18 cellular contexts compared by ENCODE assay signal in the genomic region with DNA sequence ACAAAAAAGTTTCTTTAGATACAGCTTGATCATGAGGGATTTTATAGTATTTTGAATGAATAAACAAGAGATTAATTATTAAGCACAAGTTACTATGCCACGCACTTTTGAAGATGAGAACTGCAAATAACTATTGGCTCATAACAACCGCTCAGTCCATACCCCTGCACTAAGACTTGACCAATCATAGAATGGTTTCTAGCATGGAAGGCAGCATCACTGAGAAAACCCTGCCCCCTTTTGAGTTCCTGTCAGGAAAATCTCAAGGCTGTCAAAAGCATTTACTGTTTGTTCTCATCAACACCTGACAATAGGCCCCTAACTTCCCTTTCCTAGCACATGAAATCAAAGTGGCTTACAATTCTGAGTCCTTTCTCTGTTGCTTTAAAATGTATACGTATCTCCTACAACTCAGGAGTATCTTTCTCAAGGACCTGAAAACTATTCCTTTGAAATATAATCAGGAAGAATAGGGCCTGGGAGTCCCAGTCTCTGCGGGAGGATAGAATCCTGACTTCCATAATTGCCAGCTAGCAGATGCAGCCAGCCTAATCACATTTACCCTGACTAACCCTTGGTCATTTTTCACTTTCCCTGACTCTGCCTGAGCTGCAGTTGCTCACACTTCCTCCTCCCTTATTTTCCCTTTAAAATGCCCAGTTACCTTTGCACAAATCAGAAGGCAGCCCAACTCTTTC. TPM values are rescaled to one million over a fixed set of nuclear protein-coding genes. Genes with fewer than 3 reads are reported as not detected.
DNase-seq lines count a peak whose midpoint lies in the region; ATAC-seq, FAIRE-seq and TF ChIP-seq lines count a peak whose summit lies in the region.
"Had no signal": no experiment of that assay in that cellular context is flagged by ENCODE, and none has a peak within 500 bp of the region (broad histone marks: within the 10 kb centered on the region; RNA-seq: fewer than 3 reads in every experiment).

No MANE protein-coding gene starts in this region.

- peak; percentile 47 for TF ChIP-seq EP300 in neural cell (conservative IDR thresholded peaks at IDR 0.05; ENCODE audit: poor library complexity, severe bottlenecking)

- H3K9ac ChIP-seq in BLaER1 (no peak overlapping the region), neural cell (ENCODE audit: low read length) (no peak overlapping the region)

- TF ChIP-seq RAD21 in neural cell (conservative IDR thresholded peaks at IDR 0.05), result no peak

- no peaks in the 10 kb centered on the region for H3K9me2 ChIP-seq in neural cell (ENCODE audit: insufficient read depth, low read length)

- H3K4me1 ChIP-seq in BLaER1, result peaks cover 9% of the 10 kb centered on the region
- H3K4me1 ChIP-seq: uterus had no signal

- no peak for ATAC-seq in HG03469 (IDR thresholded peaks at IDR 0.05; ENCODE audit: unreplicated experiment)
- ATAC-seq: natural killer cell treated with Interleukin-12 subunit alpha and Interleukin-12 subunit beta and Interleukin-15 and Interleukin-18, amount 100 ng/mL, for 72 hours had no signal

- H4K20me1 ChIP-seq in BLaER1 (no peaks in the 10 kb centered on the region), neural cell (ENCODE audit: insufficient read depth) (no peaks in the 10 kb centered on the region)

- H3K4me3 ChIP-seq in BLaER1 (no peak overlapping the region), bronchial epithelial cell (ENCODE audit: low read depth, low read length) (no peak overlapping the region), neural cell (ENCODE audit: low read length) (peak overlapping the region; percentile 19)
- H3K4me3 ChIP-seq: SJCRH30, uterus had no signal

- no peaks in the 10 kb centered on the region for H3K36me3 Mint-ChIP-seq in activated T-helper 1 cell treated with anti-CD3 and anti-CD28 coated beads, Interleukin-12 subunit alpha, Interleukin-12 subunit beta, Interleukin-2, Interleukin-4 antibody, amounts not matched to agents 30 ng/mL and 10 ng/mL and 1 ng/mL, durations not matched to agents 14 hours and 24 hours and 36 hours (ENCODE audit: low read depth)
- H3K36me3 Mint-ChIP-seq: natural killer cell treated with Interleukin-12 subunit alpha and Interleukin-12 subunit beta and Interleukin-15 and Interleukin-18, amount 100 ng/mL, for 72 hours had no signal

- H3F3A ChIP-seq in neural cell (ENCODE audit: insufficient read depth, low read length, poor library complexity, severe bottlenecking), result no peaks in the 10 kb centered on the region

- no peak overlapping the region for H3K4me2 ChIP-seq in BLaER1
- H3K4me2 ChIP-seq in neural cell (ENCODE audit: low read length), result no peak overlapping the region

- no peak for FAIRE-seq in bronchial epithelial cell (lab: Jason Lieb, UNC)
- FAIRE-seq: keratinocyte had no signal

- H3K27ac Mint-ChIP-seq in activated T-helper 1 cell treated with anti-CD3 and anti-CD28 coated beads, Interleukin-12 subunit alpha, Interleukin-12 subunit beta, Interleukin-2, Interleukin-4 antibody, amounts not matched to agents 30 ng/mL and 10 ng/mL and 1 ng/mL, durations not matched to agents 14 hours and 24 hours and 36 hours, result no peak overlapping the region
- H3K27ac Mint-ChIP-seq: natural killer cell treated with Interleukin-12 subunit alpha and Interleukin-12 subunit beta and Interleukin-15 and Interleukin-18, amount 100 ng/mL, for 72 hours had no signal

- peak; percentile 20 for DNase-seq in NAMALWA (ENCODE audit: low spot score)
- peak; percentile 63 for DNase-seq in bronchial epithelial cell (ENCODE audit: low read depth)
- no peak for DNase-seq in activated T-helper 1 cell treated with anti-CD3 and anti-CD28 coated beads, Interleukin-12 subunit alpha, Interleukin-12 subunit beta, Interleukin-2, Interleukin-4 antibody, amounts not matched to agents 30 ng/mL and 10 ng/mL and 1 ng/mL, durations not matched to agents 14 hours and 24 hours and 36 hours (ENCODE audit: low spot score)
- no peak for DNase-seq in GM19238 (ENCODE audit: insufficient read length, low spot score)
- no peak for DNase-seq in NCI-H524 treated with DMSO at 0.1 percent for 48 hours (lab: John Stamatoyannopoulos, UW)
- DNase-seq: activated CD4-positive, CD25-positive, alpha-beta regulatory T cell; activated T-cell treated with anti-CD3 and anti-CD28 coated beads, Interleukin-2, amount 50 U/mL, for 1 hour; cortex of kidney; GF-D8; NCI-H446 treated with DMSO at 0.1 percent for 48 hours; SJCRH30; stimulated activated CD8-positive, alpha-beta memory T cell treated with anti-CD3 and anti-CD28 coated beads, Interleukin-4, amount 100 ng/mL, for 48 hours; uterus had no signal

- H3K9me3 ChIP-seq in BLaER1 (no peaks in the 10 kb centered on the region), neural cell (ENCODE audit: low read length) (no peaks in the 10 kb centered on the region)
- H3K9me3 ChIP-seq: SJCRH30, uterus had no signal

- no peaks in the 10 kb centered on the region for H3K79me2 ChIP-seq in neural cell (replicated peaks; ENCODE audit: insufficient read depth, low read length)

- H3K9me3 Mint-ChIP-seq in activated T-helper 1 cell treated with anti-CD3 and anti-CD28 coated beads, Interleukin-12 subunit alpha, Interleukin-12 subunit beta, Interleukin-2, Interleukin-4 antibody, amounts not matched to agents 30 ng/mL and 10 ng/mL and 1 ng/mL, durations not matched to agents 14 hours and 24 hours and 36 hours, result no peaks in the 10 kb centered on the region
- H3K9me3 Mint-ChIP-seq: natural killer cell treated with Interleukin-12 subunit alpha and Interleukin-12 subunit beta and Interleukin-15 and Interleukin-18, amount 100 ng/mL, for 72 hours had no signal

- H3K27ac ChIP-seq in BLaER1 (peak overlapping the region; percentile 13; the same call in 1 of the 2 replicates), neural cell (ENCODE audit: low read length) (peak overlapping the region; percentile 14)
- H3K27ac ChIP-seq: SJCRH30, uterus had no signal

- no peaks in the 10 kb centered on the region for H3K36me3 ChIP-seq in BLaER1
- no peaks in the 10 kb centered on the region for H3K36me3 ChIP-seq in bronchial epithelial cell (ENCODE audit: control insufficient read depth, insufficient read depth, low read length)
- no peaks in the 10 kb centered on the region for H3K36me3 ChIP-seq in neural cell (ENCODE audit: insufficient read depth, low read length)
- H3K36me3 ChIP-seq: SJCRH30, uterus had no signal

- TF ChIP-seq CTCF in bronchial epithelial cell (IDR thresholded peaks at IDR 0.05; ENCODE audit: insufficient read depth, low read length, severe bottlenecking) (no peak), neural cell (IDR thresholded peaks at IDR 0.05; ENCODE audit: poor library complexity, severe bottlenecking) (no peak)

- peaks cover 10% of the 10 kb centered on the region for H3K27me3 Mint-ChIP-seq in activated T-helper 1 cell treated with anti-CD3 and anti-CD28 coated beads, Interleukin-12 subunit alpha, Interleukin-12 subunit beta, Interleukin-2, Interleukin-4 antibody, amounts not matched to agents 30 ng/mL and 10 ng/mL and 1 ng/mL, durations not matched to agents 14 hours and 24 hours and 36 hours (ENCODE audit: insufficient read depth)

- peaks cover 30% of the 10 kb centered on the region for H3K4me1 Mint-ChIP-seq in activated T-helper 1 cell treated with anti-CD3 and anti-CD28 coated beads, Interleukin-12 subunit alpha, Interleukin-12 subunit beta, Interleukin-2, Interleukin-4 antibody, amounts not matched to agents 30 ng/mL and 10 ng/mL and 1 ng/mL, durations not matched to agents 14 hours and 24 hours and 36 hours (ENCODE audit: low read depth)

- intact Hi-C loops in activated T-helper 1 cell treated with anti-CD3 and anti-CD28 coated beads, Interleukin-12 subunit alpha, Interleukin-12 subunit beta, Interleukin-2, Interleukin-4 antibody, amounts not matched to agents 30 ng/mL and 10 ng/mL and 1 ng/mL, durations not matched to agents 14 hours and 24 hours and 36 hours (cut with micrococcal nuclease), result loop anchor here (5.0 kb wide), 1 partner anchor 393 kb away; no protein-coding TSS in a partner anchor

- peak overlapping the region; percentile 25 for H2AFZ ChIP-seq in neural cell (ENCODE audit: low read depth, low read length)

- H3K4me3 Mint-ChIP-seq in activated T-helper 1 cell treated with anti-CD3 and anti-CD28 coated beads, Interleukin-12 subunit alpha, Interleukin-12 subunit beta, Interleukin-2, Interleukin-4 antibody, amounts not matched to agents 30 ng/mL and 10 ng/mL and 1 ng/mL, durations not matched to agents 14 hours and 24 hours and 36 hours, result no peak overlapping the region
- H3K4me3 Mint-ChIP-seq: natural killer cell treated with Interleukin-12 subunit alpha and Interleukin-12 subunit beta and Interleukin-15 and Interleukin-18, amount 100 ng/mL, for 72 hours had no signal

- H3K27me3 ChIP-seq in BLaER1 (no peaks in the 10 kb centered on the region), bronchial epithelial cell (ENCODE audit: control insufficient read depth, insufficient read depth, low read length) (no peaks in the 10 kb centered on the region), neural cell (ENCODE audit: insufficient read depth, low read depth, low read length) (no peaks in the 10 kb centered on the region)
- H3K27me3 ChIP-seq: SJCRH30, uterus had no signal

TF ChIP-seq in neural cell, 6 proteins besides CTCF, POLR2A, EP300 and RAD21 (continues in another document):
- TF ChIP-seq EZH2 (IDR thresholded peaks at IDR 0.05; ENCODE audit: borderline replicate concordance, insufficient read depth, low read length, poor library complexity, severe bottlenecking), result no peak

RNA-seq across cellular contexts. Expression of a gene that starts 9.0 kb away (rescaled TPM):
- total RNA-seq in bronchial epithelial cell, result 6.3 and 8.3 TPM in 2 replicates
- 96.1 and 111 TPM in 2 replicates for polyA plus RNA-seq in neural cell
- polyA minus RNA-seq in neural cell, result 92.8 and 94.7 TPM in 2 replicates
- 24.1 and 24.6 TPM in 2 replicates for total RNA-seq in activated T-helper 1 cell treated with anti-CD3 and anti-CD28 coated beads, Interleukin-12 subunit alpha, Interleukin-12 subunit beta, Interleukin-2, Interleukin-4 antibody, amounts not matched to agents 30 ng/mL and 10 ng/mL and 1 ng/mL, durations not matched to agents 14 hours and 24 hours and 36 hours

Comparison
In these comparisons a context has a peak if more than half of its experiments do, and no peak if none do; other contexts are left out.
1. DNase-seq: peak in NAMALWA (single experiment) and bronchial epithelial cell (single experiment); none in activated T-helper 1 cell treated with anti-CD3 and anti-CD28 coated beads, Interleukin-12 subunit alpha, Interleukin-12 subunit beta, Interleukin-2, Interleukin-4 antibody, amounts not matched to agents 30 ng/mL and 10 ng/mL and 1 ng/mL, durations not matched to agents 14 hours and 24 hours and 36 hours (single experiment), GM19238 (single experiment) and NCI-H524 treated with DMSO at 0.1 percent for 48 hours (single experiment).